In the genomic region with DNA sequence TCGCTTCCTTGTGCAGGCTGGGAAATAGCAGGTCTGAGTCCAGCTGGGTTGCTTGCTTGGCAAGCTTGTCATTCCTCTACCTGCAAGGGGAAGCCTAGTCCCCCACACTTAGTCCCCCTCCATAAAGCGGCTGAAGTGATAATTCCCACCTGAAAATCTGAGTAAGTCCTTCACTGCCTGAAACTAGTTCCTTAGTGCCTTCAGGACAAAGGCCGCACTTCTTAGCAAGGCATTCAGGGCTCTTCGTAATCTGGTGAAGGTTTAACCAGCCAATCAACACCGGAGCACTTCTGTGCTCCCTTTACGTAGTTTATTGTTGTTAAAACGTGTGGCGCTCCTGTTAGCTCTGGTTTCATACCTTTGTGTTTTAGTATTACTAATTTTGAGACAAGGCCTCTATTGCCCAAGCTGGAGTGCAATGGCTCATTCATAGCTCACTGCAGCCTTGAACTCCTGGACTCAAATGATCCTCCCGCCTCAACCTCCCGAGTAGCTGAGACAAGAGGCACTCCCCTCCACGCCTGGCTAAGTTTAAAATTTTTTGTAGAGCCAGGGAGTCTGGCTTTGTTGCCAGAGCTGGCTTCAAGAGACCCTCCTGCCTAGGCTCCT, we compare ENCODE assay signal across 8 cellular contexts. TPM values are rescaled to one million over a fixed set of nuclear protein-coding genes. Genes with fewer than 3 reads are reported as not detected.
A peak's percentile ranks its signal among the peaks of the same experiment; 100 is the strongest.
DNase-seq lines count a peak whose midpoint lies in the region; ATAC-seq and TF ChIP-seq lines count a peak whose summit lies in the region.

No MANE protein-coding gene starts in this region.

- H3K4me1 ChIP-seq in HCT116 (ENCODE audit: control insufficient read depth in 1 of 2, insufficient read depth in 2 of 2, low read length in 2 of 2) (peaks cover 13% of the 10 kb centered on the region in 2 experiments), lower lobe of right lung (peaks cover 60% of the 10 kb centered on the region), aorta (ENCODE audit: control insufficient read depth in 1 of 2, insufficient read depth in 2 of 2, low read length in 2 of 2) (peaks cover 0 to 2% of the 10 kb centered on the region in 2 donors)

- TF ChIP-seq POLR2A in HCT116 (IDR thresholded peaks at IDR 0.05; ENCODE audit: borderline replicate concordance, extremely low read depth, insufficient read depth, insufficient read length), result no peak

- peak overlapping the region; percentile 97 for H3K9ac ChIP-seq in HCT116 (ENCODE audit: low read length)

- H3K4me2 ChIP-seq in HCT116 (ENCODE audit: low read length), result peak overlapping the region; percentile 76

- ATAC-seq in HCT116, result no peak
- peak in 1 of 2 donors; percentile 1 for ATAC-seq in lower lobe of right lung
- no peak for ATAC-seq in aorta (ENCODE audit: low FRiP score)

- peaks cover 45% of the 10 kb centered on the region for H3K79me2 ChIP-seq in HCT116 (ENCODE audit: insufficient read depth, low read length)

- POLR2A ChIA-PET in HCT116 (lab: Charles Lee), result no interaction called here

- intact Hi-C loops in HCT116 (cut with micrococcal nuclease) (no loop called here), lower lobe of right lung (cut with DNase I) (no loop called here), aorta (cut with DNase I) (loop anchor here in 1 of 2 donors (2.0 kb wide), 1 partner anchor 51 kb away; a partner anchor contains a TSS)

- RAD21 ChIA-PET in HCT116 (lab: Charles Lee; ENCODE audit: low non-redundant PET in 1 of 2, low total read pairs in 2 of 2, uncharacterized antibody in 2 of 2, unreplicated experiment in 2 of 2), result interaction anchor here in 1 of 2 experiments (1.1 kb wide), 1 partner anchor 77 kb away, joined by 7 read pairs; no protein-coding TSS in a partner anchor

- no peak overlapping the region for H2AFZ ChIP-seq in HCT116 (ENCODE audit: low read depth, low read length, poor library complexity, severe bottlenecking)

- no peaks in the 10 kb centered on the region for H3K9me3 ChIP-seq in HCT116 (ENCODE audit: control insufficient read depth in 1 of 2, insufficient read depth in 1 of 2, low read depth in 1 of 2, low read length in 2 of 2)
- H3K9me3 ChIP-seq in lower lobe of right lung, result no peaks in the 10 kb centered on the region
- no peaks in the 10 kb centered on the region for H3K9me3 ChIP-seq in aorta (ENCODE audit: control insufficient read depth, low read length)

- H3K27me3 ChIP-seq in HCT116 (ENCODE audit: insufficient read depth, low read length) (no peaks in the 10 kb centered on the region), lower lobe of right lung (ENCODE audit: low read depth) (no peaks in the 10 kb centered on the region), aorta (ENCODE audit: control insufficient read depth in 1 of 2, insufficient read depth in 2 of 2, low read length in 1 of 2) (no peaks in the 10 kb centered on the region)

- H4K20me1 ChIP-seq in HCT116 (ENCODE audit: insufficient read depth), result no peaks in the 10 kb centered on the region

- H3K27ac ChIP-seq in 22Rv1, result peak overlapping the region; percentile 78
- H3K27ac ChIP-seq in HCT116 (ENCODE audit: low read depth, low read length), result peak overlapping the region; percentile 78
- H3K27ac ChIP-seq in lower lobe of right lung, result peak overlapping the region; percentile 97
- peak overlapping the region in 1 of 2 donors; percentile 97 for H3K27ac ChIP-seq in aorta (ENCODE audit: low read depth in 1 of 2, low read length in 2 of 2)

- BruUV-seq in HCT116 (replicated peaks; lab: Mats Ljungman, UMichigan), result TSS peak; percentile 55

- 28 to 30% methylated on average over 11 of the region's 11 CpGs for WGBS in aorta, 2 donors

- peak overlapping the region; percentile 91 to 98 for H3K4me3 ChIP-seq in HCT116 (replicated peaks in 1 of 2; ENCODE audit: low read depth in 1 of 2, low read length in 2 of 2)
- H3K4me3 ChIP-seq in astrocyte of the cerebellum (ENCODE audit: low read depth, low read length), result peak overlapping the region; percentile 94
- peak overlapping the region; percentile 92 for H3K4me3 ChIP-seq in lower lobe of right lung
- H3K4me3 ChIP-seq in aorta (ENCODE audit: low read length in 2 of 2), result peak overlapping the region; percentile 85 to 94

- no peaks in the 10 kb centered on the region for H3K9me2 ChIP-seq in HCT116 (ENCODE audit: insufficient read depth)

- CTCF ChIA-PET in HCT116 (lab: Charles Lee), result interaction anchor here (1.1 kb wide), 1 partner anchor 11 kb away, joined by 4 read pairs; no protein-coding TSS in a partner anchor

- in situ Hi-C loops in astrocyte of the cerebellum (cut with HindIII; ENCODE audit: low sequenced_read_pairs), result no loop called here

- no peak for TF ChIP-seq RAD21 in HCT116 (IDR thresholded peaks at IDR 0.05; ENCODE audit: low read depth)

- H3K36me3 ChIP-seq in HCT116 (ENCODE audit: control insufficient read depth in 1 of 2, insufficient read depth in 2 of 2, low read length in 2 of 2) (no peaks in the 10 kb centered on the region), lower lobe of right lung (no peaks in the 10 kb centered on the region), aorta (ENCODE audit: control insufficient read depth in 1 of 2, insufficient read depth in 2 of 2, low read length in 1 of 2) (no peaks in the 10 kb centered on the region)

- DNase-seq in HCT116 (ENCODE audit: low read depth, low spot score) (no peak), astrocyte of the cerebellum (ENCODE audit: low read depth) (no peak), lower lobe of right lung (no peak), aorta (no peak), activated gamma-delta T cell treated with Interleukin-2 at 50 U/mL for 16 hours (no peak), SHP77 (lab: John Stamatoyannopoulos, UW) (no peak), DMS153 treated with DMSO at 0.1 percent for 48 hours (lab: John Stamatoyannopoulos, UW; ENCODE audit: unreplicated experiment) (no peak)

- TF ChIP-seq CTCF in 22Rv1 (IDR thresholded peaks at IDR 0.05), result no peak
- TF ChIP-seq CTCF in HCT116 (IDR thresholded peaks at IDR 0.05 in 2 of 3, conservative IDR thresholded peaks at IDR 0.05 in 1 of 3; ENCODE audit: borderline replicate concordance in 1 of 3, insufficient read depth in 1 of 3, low read depth in 2 of 3, low read length in 2 of 3), result no peak
- no peak for TF ChIP-seq CTCF in astrocyte of the cerebellum (IDR thresholded peaks at IDR 0.05; ENCODE audit: low read depth, low read length, missing control alignments)
- no peak for TF ChIP-seq CTCF in lower lobe of right lung (IDR thresholded peaks at IDR 0.05)

TF ChIP-seq in HCT116, 20 proteins besides CTCF, POLR2A, EP300 and RAD21:
- TF ChIP-seq CEBPB (IDR thresholded peaks at IDR 0.05; ENCODE audit: low read depth) (no peak), JUND (IDR thresholded peaks at IDR 0.05) (no peak), TCF7L2 (IDR thresholded peaks at IDR 0.05; ENCODE audit: borderline replicate concordance, extremely low read depth, insufficient read depth, insufficient read length) (no peak), ZFX (IDR thresholded peaks at IDR 0.05) (0 out of 2 replicates have a peak, but pooled peaks have one; percentile 35)
- TF ChIP-seq, protein P1, sequence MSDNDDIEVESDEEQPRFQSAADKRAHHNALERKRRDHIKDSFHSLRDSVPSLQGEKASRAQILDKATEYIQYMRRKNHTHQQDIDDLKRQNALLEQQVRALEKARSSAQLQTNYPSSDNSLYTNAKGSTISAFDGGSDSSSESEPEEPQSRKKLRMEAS (IDR thresholded peaks at IDR 0.05), result no peak

RNA-seq across cellular contexts. Expression of a gene that starts 0.8 kb away (rescaled TPM):
- total RNA-seq in HCT116 (2021; ENCODE audit: unreplicated experiment), result 16.2 TPM
- polyA plus RNA-seq in HCT116 (2012), result 23.5 and 23.6 TPM in 2 replicates
- 28.3 TPM for total RNA-seq in lower lobe of right lung
- 10 to 100 TPM; 29.6 to 30.4 TPM for total RNA-seq in aorta
- polyA plus RNA-seq in aorta, result 10 to 100 TPM; 15.2 to 16.2 TPM

RNA-seq across cellular contexts. Expression of a gene that starts 9.2 kb away (rescaled TPM):
- total RNA-seq in HCT116 (2021; ENCODE audit: unreplicated experiment) (1.4 TPM), lower lobe of right lung (1.7 TPM), aorta (1 to 10 TPM in 1 of 2 donors, not detected in 1; 2.1 TPM)
- 1.7 and 2.7 TPM in 2 replicates for polyA plus RNA-seq in HCT116 (2012)
- polyA plus RNA-seq in aorta, result 1 to 10 TPM; 1.5 to 3.2 TPM

RNA-seq across cellular contexts. Expression of a gene that starts 21.0 kb away (rescaled TPM):
- total RNA-seq in HCT116 (2021; ENCODE audit: unreplicated experiment), result 100 TPM
- polyA plus RNA-seq in HCT116 (2012), result 83.4 and 101 TPM in 2 replicates
- 51.2 TPM for total RNA-seq in lower lobe of right lung
- total RNA-seq in aorta, result 10 to 100 TPM; 46.9 to 53.2 TPM
- polyA plus RNA-seq in aorta, result 10 to 100 TPM; 14.4 to 66.4 TPM

RNA-seq across cellular contexts. Expression of a gene that starts 37.8 kb away (rescaled TPM):
- 3.4 TPM for total RNA-seq in HCT116 (2021; ENCODE audit: unreplicated experiment)
- polyA plus RNA-seq in HCT116 (2012), result 0.84 and 1.7 TPM in 2 replicates
- 0.59 TPM for total RNA-seq in lower lobe of right lung
- under 1 TPM; 0.84 to 0.90 TPM for total RNA-seq in aorta
- 1 to 10 TPM in 1 of 2 donors, not detected in 1; 3.5 TPM for polyA plus RNA-seq in aorta

RNA-seq across cellular contexts. Expression of a gene that starts 42.8 kb away (rescaled TPM):
- total RNA-seq in HCT116 (2021; ENCODE audit: unreplicated experiment) (41.0 TPM), lower lobe of right lung (82.7 TPM), aorta (10 to 100 TPM; 27.7 to 39.1 TPM)
- 62.9 and 67.9 TPM in 2 replicates for polyA plus RNA-seq in HCT116 (2012)
- polyA plus RNA-seq in aorta, result 10 to 100 TPM; 52.3 to 84.3 TPM
